ENCODE assay signal across 1 cellular context in the genomic region with DNA sequence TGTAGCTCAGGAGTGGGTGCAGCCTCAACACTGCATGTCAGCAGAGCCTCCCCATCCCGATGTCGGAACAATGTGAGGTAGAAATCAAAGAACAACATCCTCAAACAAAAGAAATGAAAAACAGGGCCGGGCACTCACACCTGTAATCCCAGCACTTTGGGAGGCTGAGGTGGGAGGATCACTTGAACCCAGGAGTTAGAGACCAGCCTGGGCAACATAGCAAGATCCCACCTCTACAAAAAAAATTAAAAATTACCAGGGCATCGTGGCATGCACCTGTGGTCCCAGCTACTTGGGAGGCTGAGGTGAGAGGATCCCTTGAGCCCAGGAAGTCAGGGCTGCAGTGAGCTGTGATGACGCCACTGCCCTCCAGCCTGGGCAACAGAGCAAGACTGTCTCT. TPM values are rescaled to one million over a fixed set of nuclear protein-coding genes. Genes with fewer than 3 reads are reported as not detected.
"Had no signal": no experiment of that assay in that cellular context is flagged by ENCODE, and none has a peak within 500 bp of the region (broad histone marks: within the 10 kb centered on the region; RNA-seq: fewer than 3 reads in every experiment).

No MANE protein-coding gene starts in this region.

RNA-seq across cellular contexts. Expression of gene GPER1, which starts 55.1 kb away (rescaled TPM):
- polyA plus RNA-seq: neural cell had no signal
